1 cellular context compared by ENCODE assay signal in genomic region chr3:169668957-169669681, GRCh38.
TF ChIP-seq lines count a peak whose summit lies in the region.

No MANE protein-coding gene starts in this region.

TF ChIP-seq in HEK293, 187 proteins besides CTCF, POLR2A, EP300 and RAD21 (continued from another document):
- TF ChIP-seq TSHZ1 (tag by site-specific recombination; IDR thresholded peaks at IDR 0.05; ENCODE audit: borderline replicate concordance): no peak
- peak; percentile 42; the same call in 1 of the 2 replicates for TF ChIP-seq HIC1 (tag by site-specific recombination; IDR thresholded peaks at IDR 0.05)
- TF ChIP-seq ZNF473 (tag by site-specific recombination; IDR thresholded peaks at IDR 0.05): no peak
- TF ChIP-seq ZBTB21 (tag by site-specific recombination; IDR thresholded peaks at IDR 0.05): no peak
- TF ChIP-seq ZNF600 (tag by site-specific recombination; IDR thresholded peaks at IDR 0.05): peak; percentile 40; the same call in 1 of the 2 replicates
- no peak for TF ChIP-seq ZNF138 (tag by site-specific recombination; IDR thresholded peaks at IDR 0.05; ENCODE audit: borderline replicate concordance)
- no peak for TF ChIP-seq ZNF626 (tag by site-specific recombination; IDR thresholded peaks at IDR 0.05)
- TF ChIP-seq ZNF404 (tag by site-specific recombination; IDR thresholded peaks at IDR 0.05): no peak
- TF ChIP-seq KLF8 (tag by site-specific recombination; IDR thresholded peaks at IDR 0.05): no peak; the same call in 1 of the 2 replicates
- TF ChIP-seq ZNF175 (tag by site-specific recombination; IDR thresholded peaks at IDR 0.05): no peak
- TF ChIP-seq ZNF148 (tag by site-specific recombination; IDR thresholded peaks at IDR 0.05; ENCODE audit: borderline replicate concordance): no peak
- no peak for TF ChIP-seq ZNF211 (tag by site-specific recombination; IDR thresholded peaks at IDR 0.05; ENCODE audit: low read depth)
- peak; percentile 85 for TF ChIP-seq OSR2 (tag by site-specific recombination; IDR thresholded peaks at IDR 0.05)
- no peak for TF ChIP-seq TRIM28 (IDR thresholded peaks at IDR 0.05; ENCODE audit: borderline replicate concordance, low read length)
- TF ChIP-seq ZNF274 (IDR thresholded peaks at IDR 0.05; ENCODE audit: low read length): no peak
- TF ChIP-seq ZNF274 (tag by site-specific recombination; IDR thresholded peaks at IDR 0.05; ENCODE audit: borderline replicate concordance): no peak
- no peak for TF ChIP-seq ATF2 (tag by site-specific recombination; IDR thresholded peaks at IDR 0.05; ENCODE audit: low read depth)
- no peak for TF ChIP-seq KLF16 (tag by site-specific recombination; IDR thresholded peaks at IDR 0.05)
- TF ChIP-seq ZNF768 (tag by site-specific recombination; IDR thresholded peaks at IDR 0.05): no peak
- no peak for TF ChIP-seq ZSCAN4 (tag by site-specific recombination; IDR thresholded peaks at IDR 0.05)
- TF ChIP-seq ZNF266 (tag by site-specific recombination; IDR thresholded peaks at IDR 0.05; ENCODE audit: low read depth): no peak
- peak; percentile 85 for TF ChIP-seq ZNF423 (tag by site-specific recombination; IDR thresholded peaks at IDR 0.05)
- no peak for TF ChIP-seq ZNF510 (tag by site-specific recombination; IDR thresholded peaks at IDR 0.05; ENCODE audit: insufficient replicate concordance)
- TF ChIP-seq ZNF488 (tag by site-specific recombination; IDR thresholded peaks at IDR 0.05): 0 out of 2 replicates have a peak, but pooled peaks have one; percentile 9
- TF ChIP-seq ZNF311 (tag by site-specific recombination; IDR thresholded peaks at IDR 0.05; ENCODE audit: borderline replicate concordance): no peak
- no peak for TF ChIP-seq ZNF239 (tag by site-specific recombination; IDR thresholded peaks at IDR 0.05)
- no peak for TF ChIP-seq ZNF830 (tag by site-specific recombination; IDR thresholded peaks at IDR 0.05; ENCODE audit: low read depth)
- TF ChIP-seq ZNF837 (tag by site-specific recombination; IDR thresholded peaks at IDR 0.05): no peak
- peak; percentile 49; the same call in 1 of the 2 replicates for TF ChIP-seq ZNF596 (tag by site-specific recombination; IDR thresholded peaks at IDR 0.05)
